In the genomic region with DNA sequence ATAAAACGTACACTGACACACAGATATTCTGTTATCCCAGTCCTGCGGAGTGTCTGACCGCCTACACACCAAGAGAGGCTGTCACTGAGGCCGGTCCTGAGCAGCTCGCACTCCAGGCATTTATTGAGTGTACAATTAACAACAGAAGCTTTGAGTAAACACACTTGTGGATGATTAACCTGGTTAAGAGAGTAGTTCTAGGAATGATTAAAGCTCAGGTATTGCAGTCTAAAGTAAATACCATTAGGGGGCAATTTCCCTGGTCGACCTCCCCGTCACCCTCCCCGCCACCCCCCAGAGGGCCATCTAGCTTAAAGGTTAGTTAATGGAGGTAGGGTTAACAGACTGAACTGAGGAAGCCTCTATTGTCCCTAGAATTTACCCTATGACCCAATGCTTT, we compare ENCODE assay signal across 30 cellular contexts.
A peak's percentile ranks its signal among the peaks of the same experiment; 100 is the strongest.
DNase-seq lines count a peak whose midpoint lies in the region; ATAC-seq and TF ChIP-seq lines count a peak whose summit lies in the region.
"Had no signal": no experiment of that assay in that cellular context is flagged by ENCODE, and none has a peak within 500 bp of the region (broad histone marks: within the 10 kb centered on the region; RNA-seq: fewer than 3 reads in every experiment).

No MANE protein-coding gene starts in this region.

- peaks cover 10% of the 10 kb centered on the region for H3K4me1 ChIP-seq in hepatocyte (ENCODE audit: insufficient read depth)
- H3K4me1 ChIP-seq in right lobe of liver: no peaks in the 10 kb centered on the region
- H3K4me1 ChIP-seq: adrenal gland; BLaER1 treated with 17β-estradiol and CSF1 and Interleukin-3, amounts not matched to agents 10 nM and 100 nM; esophagus muscularis mucosa; parathyroid adenoma; tibial nerve had no signal

- H3K9me2 ChIP-seq in hepatocyte (replicated peaks; ENCODE audit: insufficient read depth): no peaks in the 10 kb centered on the region

- no peaks in the 10 kb centered on the region for H4K20me1 ChIP-seq in hepatocyte (ENCODE audit: insufficient read depth, poor library complexity, severe bottlenecking)
- H4K20me1 ChIP-seq: BLaER1 treated with 17β-estradiol and CSF1 and Interleukin-3, amounts not matched to agents 10 nM and 100 nM had no signal

- no peak for TF ChIP-seq POLR2A in right lobe of liver (IDR thresholded peaks at IDR 0.05)

- H3K27me3 ChIP-seq in hepatocyte (no peaks in the 10 kb centered on the region), right lobe of liver (no peaks in the 10 kb centered on the region)
- H3K27me3 ChIP-seq: adrenal gland; BLaER1 treated with 17β-estradiol and CSF1 and Interleukin-3, amounts not matched to agents 10 nM and 100 nM; esophagus muscularis mucosa; tibial nerve had no signal

- ATAC-seq in right lobe of liver (peak in 3 of 4 donors; percentile 25 to 64 (median 55)), esophagus mucosa (no peak), GM19035 (IDR thresholded peaks at IDR 0.05; ENCODE audit: unreplicated experiment) (no peak), HG03469 (IDR thresholded peaks at IDR 0.05; ENCODE audit: unreplicated experiment) (no peak)

- DNase-seq in NCI-H1105 treated with DMSO at 0.1 percent for 48 hours (lab: John Stamatoyannopoulos, UW) (peak; percentile 17), NCI-H1105 (lab: John Stamatoyannopoulos, UW) (no peak), hepatocyte (ENCODE audit: low spot score) (peak; percentile 50), right lobe of liver (peak in 1 of 3 donors; percentile 23), putamen (ENCODE audit: low spot score) (no peak)
- DNase-seq: activated CD4-positive, alpha-beta memory T cell treated with anti-CD3 and anti-CD28 coated beads for 36 hours; activated CD4-positive, CD25-positive, alpha-beta regulatory T cell treated with anti-CD3 and anti-CD28 coated beads, Interleukin-2, amount 50 U/mL, for 72 hours; activated CD8-positive, alpha-beta memory T cell treated with anti-CD3 and anti-CD28 coated beads, Interleukin-2, amount 50 U/mL, for 4 hours; activated naive CD4-positive, alpha-beta T cell treated with anti-CD3 and anti-CD28 coated beads, Interleukin-2, amount 10 ng/mL, durations not matched to agents 7 days and 5 days; adrenal gland; COR-L47; dermis blood vessel endothelial cell; endodermal cell; foreskin fibroblast; HCEC 1CT; head of caudate nucleus; NCI-H1092 treated with DMSO at 0.1 percent for 48 hours; NCI-H2029; NCI-H526 treated with DMSO at 0.1 percent for 48 hours; SIG-M5; stimulated activated CD4-positive, alpha-beta T cell treated with anti-CD3 and anti-CD28 coated beads, Interleukin-15, amount 100 ng/mL, for 24 hours; stimulated activated CD4-positive, alpha-beta T cell treated with anti-CD3 and anti-CD28 coated beads, Interleukin-4, amount 100 ng/mL, for 4 hours had no signal

- WGBS in hepatocyte (ENCODE audit: low lambda C conversion rate, missing lambda C conversion rate): 38% methylated on average over 8 of the region's 8 CpGs
- WGBS in right lobe of liver (ENCODE audit: insufficient coverage, low coverage, low lambda C conversion rate, missing lambda C conversion rate): 14% methylated on average over 8 of the region's 8 CpGs

- H3K4me2 ChIP-seq in hepatocyte: no peak overlapping the region
- H3K4me2 ChIP-seq: BLaER1 treated with 17β-estradiol and CSF1 and Interleukin-3, amounts not matched to agents 10 nM and 100 nM had no signal

- H3K79me2 ChIP-seq in hepatocyte: no peaks in the 10 kb centered on the region
- H3K79me2 ChIP-seq: parathyroid adenoma had no signal

- intact Hi-C loops in right lobe of liver (cut with DNase I): no loop called here

- TF ChIP-seq CTCF in hepatocyte (IDR thresholded peaks at IDR 0.05; ENCODE audit: poor library complexity) (no peak), right lobe of liver (IDR thresholded peaks at IDR 0.05) (no peak)

- H3K9me3 ChIP-seq in hepatocyte (ENCODE audit: low read depth): no peaks in the 10 kb centered on the region
- H3K9me3 ChIP-seq in right lobe of liver: no peaks in the 10 kb centered on the region
- H3K9me3 ChIP-seq: adrenal gland; BLaER1 treated with 17β-estradiol and CSF1 and Interleukin-3, amounts not matched to agents 10 nM and 100 nM; esophagus muscularis mucosa; tibial nerve had no signal

- H2AFZ ChIP-seq in hepatocyte: no peak overlapping the region
- H2AFZ ChIP-seq: parathyroid adenoma had no signal

- H3K36me3 ChIP-seq in hepatocyte (replicated peaks; ENCODE audit: insufficient read depth, low read depth) (no peaks in the 10 kb centered on the region), right lobe of liver (no peaks in the 10 kb centered on the region)
- H3K36me3 ChIP-seq: adrenal gland; BLaER1 treated with 17β-estradiol and CSF1 and Interleukin-3, amounts not matched to agents 10 nM and 100 nM; esophagus muscularis mucosa; tibial nerve had no signal

- H3K27ac ChIP-seq in hepatocyte: no peak overlapping the region
- no peak overlapping the region for H3K27ac ChIP-seq in right lobe of liver
- H3K27ac ChIP-seq: 22Rv1; adrenal gland; BLaER1 treated with 17β-estradiol and CSF1 and Interleukin-3, amounts not matched to agents 10 nM and 100 nM; esophagus muscularis mucosa; parathyroid adenoma; tibial nerve had no signal

- H3K4me3 ChIP-seq in hepatocyte (no peak overlapping the region), right lobe of liver (no peak overlapping the region)
- H3K4me3 ChIP-seq: adrenal gland; BLaER1 treated with 17β-estradiol and CSF1 and Interleukin-3, amounts not matched to agents 10 nM and 100 nM; esophagus muscularis mucosa; tibial nerve had no signal

Comparison
In these comparisons a context has a peak if more than half of its experiments do, and no peak if none do; other contexts are left out.
1. DNase-seq: peak in NCI-H1105 treated with DMSO at 0.1 percent for 48 hours (single experiment) and hepatocyte (single experiment); none in NCI-H1105 (single experiment) and putamen (single experiment).
2. ATAC-seq: peak in right lobe of liver (3 of 4); none in esophagus mucosa (single experiment), GM19035 (single experiment) and HG03469 (single experiment).